In genomic region chr3:53173107-53173506, GRCh38 we compare ENCODE assay signal across 19 cellular contexts.
"Had no signal": no experiment of that assay in that cellular context is flagged by ENCODE, and none has a peak within 500 bp of the region (broad histone marks: within the 10 kb centered on the region; RNA-seq: fewer than 3 reads in every experiment).

No MANE protein-coding gene starts in this region.

- H3K9ac ChIP-seq: parathyroid adenoma had no signal

- H3K4me3 ChIP-seq: ascending aorta, heart right ventricle, lower lobe of right lung, thoracic aorta had no signal

- H3K27ac Mint-ChIP-seq: activated naive CD4-positive, alpha-beta T cell treated with anti-CD3 and anti-CD28 coated beads, Interleukin-2, amount 50 U/mL, for 24 hours had no signal

- H3K36me3 Mint-ChIP-seq: activated naive CD4-positive, alpha-beta T cell treated with anti-CD3 and anti-CD28 coated beads, Interleukin-2, amount 50 U/mL, for 24 hours; natural killer cell; type B pancreatic cell; WTC11 had no signal

- ATAC-seq: left colon, lower lobe of right lung, natural killer cell, sciatic nerve, WTC11 had no signal

- H3K4me1 ChIP-seq: ascending aorta had no signal

- H3K4me3 Mint-ChIP-seq: activated naive CD4-positive, alpha-beta T cell treated with anti-CD3 and anti-CD28 coated beads, Interleukin-2, amount 50 U/mL, for 24 hours; natural killer cell; type B pancreatic cell; WTC11 had no signal

- H3K27me3 ChIP-seq: ascending aorta, heart right ventricle had no signal

- H3K27me3 Mint-ChIP-seq: activated naive CD4-positive, alpha-beta T cell treated with anti-CD3 and anti-CD28 coated beads, Interleukin-2, amount 50 U/mL, for 24 hours; type B pancreatic cell had no signal

- DNase-seq: activated gamma-delta T cell treated with Interleukin-2 at 50 U/mL for 16 hours; activated T-cell treated with anti-CD3 and anti-CD28 coated beads, Interleukin-2, amount 50 U/mL, for 1 hour; central memory CD4-positive, alpha-beta T cell; heart right ventricle; islet precursor cell; left colon; lower lobe of right lung; natural killer cell; small intestine; stimulated activated CD4-positive, alpha-beta T cell treated with anti-CD3 and anti-CD28 coated beads, Interleukin-2, amount 100 ng/mL, for 24 hours; stimulated activated naive CD4-positive, alpha-beta T cell; T-helper 9 cell had no signal

- H3K27ac ChIP-seq: ascending aorta, lower lobe of right lung, parathyroid adenoma, thoracic aorta had no signal

- H3K9me3 Mint-ChIP-seq: activated naive CD4-positive, alpha-beta T cell treated with anti-CD3 and anti-CD28 coated beads, Interleukin-2, amount 50 U/mL, for 24 hours; natural killer cell; type B pancreatic cell; WTC11 had no signal

- H3K9me3 ChIP-seq: ascending aorta, heart right ventricle, lower lobe of right lung, thoracic aorta had no signal

- H2AFZ ChIP-seq: parathyroid adenoma had no signal
